1 cellular context compared by ENCODE assay signal in genomic region chr13:80979035-80979641, GRCh38.
TF ChIP-seq lines count a peak whose summit lies in the region.

No MANE protein-coding gene starts in this region.

TF ChIP-seq in GM12878, 131 proteins besides CTCF, POLR2A, EP300 and RAD21 (continued from another document):
- TF ChIP-seq, protein P1, sequence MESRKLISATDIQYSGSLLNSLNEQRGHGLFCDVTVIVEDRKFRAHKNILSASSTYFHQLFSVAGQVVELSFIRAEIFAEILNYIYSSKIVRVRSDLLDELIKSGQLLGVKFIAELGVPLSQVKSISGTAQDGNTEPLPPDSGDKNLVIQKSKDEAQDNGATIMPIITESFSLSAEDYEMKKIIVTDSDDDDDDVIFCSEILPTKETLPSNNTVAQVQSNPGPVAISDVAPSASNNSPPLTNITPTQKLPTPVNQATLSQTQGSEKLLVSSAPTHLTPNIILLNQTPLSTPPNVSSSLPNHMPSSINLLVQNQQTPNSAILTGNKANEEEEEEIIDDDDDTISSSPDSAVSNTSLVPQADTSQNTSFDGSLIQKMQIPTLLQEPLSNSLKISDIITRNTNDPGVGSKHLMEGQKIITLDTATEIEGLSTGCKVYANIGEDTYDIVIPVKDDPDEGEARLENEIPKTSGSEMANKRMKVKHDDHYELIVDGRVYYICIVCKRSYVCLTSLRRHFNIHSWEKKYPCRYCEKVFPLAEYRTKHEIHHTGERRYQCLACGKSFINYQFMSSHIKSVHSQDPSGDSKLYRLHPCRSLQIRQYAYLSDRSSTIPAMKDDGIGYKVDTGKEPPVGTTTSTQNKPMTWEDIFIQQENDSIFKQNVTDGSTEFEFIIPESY (IDR thresholded peaks at IDR 0.05): no peak
